ENCODE assay signal across 9 cellular contexts in genomic region chr1:100631015-100631521, GRCh38.
DNase-seq lines count a peak whose midpoint lies in the region; ATAC-seq and TF ChIP-seq lines count a peak whose summit lies in the region.
"Had no signal": no experiment of that assay in that cellular context is flagged by ENCODE, and none has a peak within 500 bp of the region (broad histone marks: within the 10 kb centered on the region; RNA-seq: fewer than 3 reads in every experiment).

No MANE protein-coding gene starts in this region.

- H3K36me3 ChIP-seq in A673 (ENCODE audit: insufficient read depth, low read length, poor library complexity, severe bottlenecking) (no peaks in the 10 kb centered on the region), stomach (no peaks in the 10 kb centered on the region)

- H3K4me3 ChIP-seq in A673 (ENCODE audit: low read depth, low read length, poor library complexity, severe bottlenecking) = no peak overlapping the region
- no peak overlapping the region for H3K4me3 ChIP-seq in stomach

- BruUV-seq in A673 (replicated peaks; lab: Mats Ljungman, UMichigan) = no TSS peak

- peak; percentile 21 for ATAC-seq in T-helper 17 cell
- ATAC-seq in GM18505 (IDR thresholded peaks at IDR 0.05; ENCODE audit: unreplicated experiment) = no peak

- no peak for TF ChIP-seq CTCF in A673 (conservative IDR thresholded peaks at IDR 0.05; ENCODE audit: low read depth, low read length)
- TF ChIP-seq CTCF in stomach (IDR thresholded peaks at IDR 0.05) = no peak

- TF ChIP-seq POLR2A in GM18505 (IDR thresholded peaks at IDR 0.05; ENCODE audit: borderline replicate concordance, extremely low read depth, insufficient read depth, insufficient read length) (no peak), stomach (IDR thresholded peaks at IDR 0.05) (no peak)

- no peak for TF ChIP-seq EP300 in stomach (IDR thresholded peaks at IDR 0.05)

- peak; percentile 39 for DNase-seq in AG08396 (ENCODE audit: low spot score)
- DNase-seq in HS-5 (ENCODE audit: low read depth) = peak; percentile 94
- DNase-seq in T-helper 17 cell = no peak
- DNase-seq in iris pigment epithelial cell (ENCODE audit: low read depth) = peak; percentile 98
- no peak for DNase-seq in A673 (ENCODE audit: low spot score)
- no peak for DNase-seq in RKO (ENCODE audit: low spot score)
- DNase-seq in stomach = no peak

- no peak overlapping the region for H3K27ac Mint-ChIP-seq in T-helper 17 cell

- intact Hi-C loops in A673 (cut with micrococcal nuclease; ENCODE audit: unreplicated experiment) = no loop called here
- intact Hi-C loops in stomach (cut with DNase I; ENCODE audit: low total_unique reads) = no loop called here

- H3K27ac ChIP-seq in A673 (ENCODE audit: low read depth, low read length, poor library complexity, severe bottlenecking) = no peak overlapping the region
- no peak overlapping the region for H3K27ac ChIP-seq in stomach

- H3K4me1 Mint-ChIP-seq in T-helper 17 cell = no peaks in the 10 kb centered on the region
- H3K4me1 Mint-ChIP-seq: neural crest cell had no signal

- WGBS in stomach, 5 donors = 78 to 86% (median 81%) methylated on average over 4 of the region's 4 CpGs

- H3K9me3 ChIP-seq in T-helper 17 cell (ENCODE audit: control insufficient read depth, low read length, poor library complexity, severe bottlenecking) (no peaks in the 10 kb centered on the region), A673 (ENCODE audit: low read depth, low read length, poor library complexity, severe bottlenecking) (no peaks in the 10 kb centered on the region), stomach (no peaks in the 10 kb centered on the region)

- H3K36me3 Mint-ChIP-seq in T-helper 17 cell (ENCODE audit: low read depth) = peaks cover 2% of the 10 kb centered on the region

- no peaks in the 10 kb centered on the region for H3K27me3 Mint-ChIP-seq in T-helper 17 cell

- CTCF ChIA-PET in A673 (lab: Charles Lee) = no interaction called here

- no peak overlapping the region for H3K4me3 Mint-ChIP-seq in T-helper 17 cell
- H3K4me3 Mint-ChIP-seq: neural crest cell had no signal

- POLR2A ChIA-PET in A673 (lab: Charles Lee; ENCODE audit: low non-redundant PET) = no interaction called here

- no peaks in the 10 kb centered on the region for H3K27me3 ChIP-seq in A673 (replicated peaks; ENCODE audit: insufficient read depth, low read depth, low read length, poor library complexity)
- H3K27me3 ChIP-seq in stomach = no peaks in the 10 kb centered on the region

- H3K4me1 ChIP-seq in A673 (ENCODE audit: insufficient read depth, low read length, poor library complexity, severe bottlenecking) (no peaks in the 10 kb centered on the region), stomach (peaks cover 0 to 20% (median 0%) of the 10 kb centered on the region in 4 donors)

Comparison
In these comparisons a context has a peak if more than half of its experiments do, and no peak if none do; other contexts are left out.
1. DNase-seq: peak in AG08396 (single experiment), HS-5 (single experiment) and iris pigment epithelial cell (single experiment); none in T-helper 17 cell (0 of 3), A673 (single experiment), RKO (single experiment) and stomach (single experiment).